In the genomic region with DNA sequence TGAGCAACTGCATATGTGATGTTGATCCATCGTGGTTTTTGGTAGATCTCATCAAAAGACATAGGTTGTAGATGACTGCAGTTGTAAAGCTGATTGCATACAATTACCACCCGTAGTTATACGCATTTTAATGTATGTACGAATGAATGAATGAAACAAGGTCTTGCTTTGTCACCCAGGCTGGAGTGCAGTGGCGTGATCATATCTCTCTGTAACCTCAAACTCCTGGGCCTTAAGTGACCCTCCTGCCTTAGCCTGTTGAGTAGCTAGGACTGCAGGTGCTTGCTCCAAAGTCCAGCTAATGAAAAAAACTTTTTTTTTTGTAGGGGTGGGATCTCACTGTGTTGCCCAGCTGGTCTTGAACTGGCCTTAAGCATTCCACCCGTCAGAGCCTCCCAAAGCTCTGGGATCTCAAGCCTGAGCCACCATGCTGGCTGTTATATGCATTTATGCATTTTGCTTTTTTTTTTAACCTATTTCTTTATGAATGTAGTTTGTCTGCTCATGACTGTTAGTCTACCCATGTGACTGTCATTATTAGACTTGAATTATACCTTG, we compare ENCODE assay signal across 23 cellular contexts.
"Had no signal": no experiment of that assay in that cellular context is flagged by ENCODE, and none has a peak within 500 bp of the region (broad histone marks: within the 10 kb centered on the region; RNA-seq: fewer than 3 reads in every experiment).

No MANE protein-coding gene starts in this region.

- H3K9ac ChIP-seq: neural progenitor cell had no signal

- H3K36me3 ChIP-seq: gastrocnemius medialis, prostate gland, right atrium auricular region had no signal

- H3K27me3 ChIP-seq: gastrocnemius medialis, left lung, neural progenitor cell, right atrium auricular region, suprapubic skin had no signal

- H3K27ac ChIP-seq: coronary artery, left lung, neural progenitor cell, prostate gland, right atrium auricular region, suprapubic skin had no signal

- H3K9me3 ChIP-seq: gastrocnemius medialis, left lung, prostate gland, right atrium auricular region, suprapubic skin had no signal

- H3K9me3 Mint-ChIP-seq: effector memory CD8-positive, alpha-beta T cell; nephron; stimulated activated naive CD8-positive, alpha-beta T cell treated with anti-CD3 and anti-CD28 coated beads, Interleukin-15, amount 100 ng/mL, for 72 hours; type B pancreatic cell had no signal

- H3K27ac Mint-ChIP-seq: neural progenitor cell, type B pancreatic cell had no signal

- H3K4me2 ChIP-seq: neural progenitor cell, smooth muscle cell had no signal

- H3K4me1 ChIP-seq: neural progenitor cell, prostate gland had no signal

- H2AFZ ChIP-seq: neural progenitor cell had no signal

- H3K4me3 Mint-ChIP-seq: effector memory CD8-positive, alpha-beta T cell; nephron; neural progenitor cell; stimulated activated naive CD8-positive, alpha-beta T cell treated with anti-CD3 and anti-CD28 coated beads, Interleukin-15, amount 100 ng/mL, for 72 hours; type B pancreatic cell had no signal

- ATAC-seq: effector memory CD8-positive, alpha-beta T cell; esophagus mucosa; left lung; sciatic nerve; stimulated activated naive CD8-positive, alpha-beta T cell treated with anti-CD3 and anti-CD28 coated beads, Interleukin-15, amount 100 ng/mL, for 72 hours had no signal

- H3K4me3 ChIP-seq: coronary artery, gastrocnemius medialis, left lung, neural progenitor cell, prostate gland, right atrium auricular region, smooth muscle cell, suprapubic skin had no signal

- DNase-seq: dermis blood vessel endothelial cell; effector memory CD8-positive, alpha-beta T cell; foreskin fibroblast; gastrocnemius medialis; head of caudate nucleus; kidney; left lung; stimulated activated CD4-positive, alpha-beta T cell treated with anti-CD3 and anti-CD28 coated beads, Interleukin-12 subunit alpha, Interleukin-12 subunit beta, amount 100 ng/mL, for 4 hours; stimulated activated CD4-positive, alpha-beta T cell treated with anti-CD3 and anti-CD28 coated beads, Interleukin-1b, Interleukin-23, amount 100 ng/mL, for 48 hours; stimulated activated CD4-positive, alpha-beta T cell treated with anti-CD3 and anti-CD28 coated beads, Interleukin-4, amount 100 ng/mL, for 1 hour; stimulated activated CD8-positive, alpha-beta memory T cell treated with anti-CD3 and anti-CD28 coated beads, Interleukin-4, amount 100 ng/mL, for 48 hours; stimulated activated naive CD4-positive, alpha-beta T cell; stimulated activated naive CD8-positive, alpha-beta T cell treated with anti-CD3 and anti-CD28 coated beads, Interleukin-15, amount 100 ng/mL, for 72 hours had no signal

- H3K27me3 Mint-ChIP-seq: effector memory CD8-positive, alpha-beta T cell; stimulated activated naive CD8-positive, alpha-beta T cell treated with anti-CD3 and anti-CD28 coated beads, Interleukin-15, amount 100 ng/mL, for 72 hours; type B pancreatic cell had no signal
